9 cellular contexts compared by ENCODE assay signal in genomic region chr16:85104821-85105391, GRCh38. TPM values are rescaled to one million over a fixed set of nuclear protein-coding genes. Genes with fewer than 3 reads are reported as not detected.
DNase-seq lines count a peak whose midpoint lies in the region; ATAC-seq, FAIRE-seq and TF ChIP-seq lines count a peak whose summit lies in the region.
"Had no signal": no experiment of that assay in that cellular context is flagged by ENCODE, and none has a peak within 500 bp of the region (broad histone marks: within the 10 kb centered on the region; RNA-seq: fewer than 3 reads in every experiment).

No MANE protein-coding gene starts in this region.

- RAD21 ChIA-PET in GM12878 (lab: Charles Lee; ENCODE audit: unreplicated experiment), result interaction anchor here (1.2 kb wide), 1 partner anchor 10 kb away, joined by 6 read pairs; no protein-coding TSS in a partner anchor

- H2AFZ ChIP-seq in Loucy (ENCODE audit: low read length) (peak overlapping the region; percentile 97), GM12878 (ENCODE audit: control insufficient read depth, low read depth, low read length) (peak overlapping the region; percentile 65)

- in situ Hi-C loops in GM12878 (cut with MboI), result no loop called here
- in situ Hi-C loops in gastrocnemius medialis (cut with MboI; ENCODE audit: low sequenced_read_pairs in 4 of 4), result loop anchor here in 2 of 4 donors (25.0 kb wide), 1 partner anchor 132 kb away; no protein-coding TSS in a partner anchor

- BruUV-seq in GM12878 (replicated peaks; lab: Mats Ljungman, UMichigan), result no TSS peak

- TF ChIP-seq CTCF in Loucy (conservative IDR thresholded peaks at IDR 0.05; ENCODE audit: low read length) (no peak), GM12878 (IDR thresholded peaks at IDR 0.05 in 2 of 3, conservative IDR thresholded peaks at IDR 0.05 in 1 of 3; ENCODE audit: control insufficient read depth in 2 of 3, extremely low read depth in 1 of 3, insufficient read depth in 1 of 3, low read depth in 3 of 3, low read length in 3 of 3) (no peak), gastrocnemius medialis (IDR thresholded peaks at IDR 0.05 in 4 of 5, conservative IDR thresholded peaks at IDR 0.05 in 1 of 5) (no peak)

- FAIRE-seq in GM12878 (lab: Jason Lieb, UNC), result peak; percentile 73
- FAIRE-seq: A204.1 had no signal

- H3K79me2 ChIP-seq in Loucy (ENCODE audit: insufficient read depth, low read length), result no peaks in the 10 kb centered on the region
- H3K79me2 ChIP-seq in GM12878 (ENCODE audit: control insufficient read depth, insufficient read depth, low read length), result no peaks in the 10 kb centered on the region

- ATAC-seq in GM12878 (peak; percentile 79), gastrocnemius medialis (peak; percentile 65 to 91)

- H3K9ac ChIP-seq in Loucy (ENCODE audit: low read depth, low read length, poor library complexity, severe bottlenecking), result peak overlapping the region; percentile 42
- H3K9ac ChIP-seq in GM12878 (ENCODE audit: control insufficient read depth, insufficient read depth, low read length), result no peak overlapping the region

- WGBS in GM12878 (ENCODE audit: insufficient coverage, insufficient replicate concordance, low lambda C conversion rate, missing lambda C conversion rate), result 8% methylated on average over 11 of the region's 11 CpGs

- CTCF ChIA-PET in GM12878 (lab: Yijun Ruan, JAX), result interaction anchor here (1.0 to 3.1 kb wide), 4 partner anchors 8 to 20 kb away, joined by 3 to 17 read pairs (median 5); partner anchors contain the start of gene CIBAR2

- H3K9me3 ChIP-seq in Loucy (ENCODE audit: insufficient read depth, low read depth, low read length) (no peaks in the 10 kb centered on the region), GM12878 (replicated peaks; ENCODE audit: control insufficient read depth, insufficient read depth, low read length) (no peaks in the 10 kb centered on the region), gastrocnemius medialis (no peaks in the 10 kb centered on the region)

- no peaks in the 10 kb centered on the region for H4K20me1 ChIP-seq in Loucy (ENCODE audit: insufficient read depth, low read length, poor library complexity, severe bottlenecking)
- no peaks in the 10 kb centered on the region for H4K20me1 ChIP-seq in GM12878 (ENCODE audit: control insufficient read depth, insufficient read depth)

- H3K4me1 ChIP-seq in Loucy (ENCODE audit: insufficient read depth, low read length, poor library complexity, severe bottlenecking) (peaks cover 15% of the 10 kb centered on the region), GM12878 (ENCODE audit: control insufficient read depth, insufficient read depth, low read length) (peaks cover 34% of the 10 kb centered on the region), gastrocnemius medialis (peaks cover 3 to 5% of the 10 kb centered on the region in 2 donors)

- H3K27ac ChIP-seq in GM12878 (ENCODE audit: control insufficient read depth, insufficient read depth) (no peak overlapping the region), gastrocnemius medialis (peak overlapping the region in 3 of 4 donors; percentile 48 to 57 (median 54))

- DNase-seq in NCI-H748 (lab: John Stamatoyannopoulos, UW; ENCODE audit: unreplicated experiment) (peak; percentile 9), NCI-H748 treated with DMSO at 0.1 percent for 48 hours (lab: John Stamatoyannopoulos, UW) (no peak), GM12878 (ENCODE audit: low read depth, low spot score) (peak; percentile 21), gastrocnemius medialis (peak; percentile 52 to 67), DMS 273 (lab: John Stamatoyannopoulos, UW; ENCODE audit: unreplicated experiment) (no peak), NCI-H2196 (lab: John Stamatoyannopoulos, UW; ENCODE audit: unreplicated experiment) (no peak), EL (no peak)

- no peaks in the 10 kb centered on the region for H3K9me2 ChIP-seq in Loucy (replicated peaks; ENCODE audit: low read depth, low read length)

- SMC1A ChIA-PET in GM12878 (lab: Charles Lee; ENCODE audit: uncharacterized antibody, unreplicated experiment), result interaction anchor here (0.6 to 2.6 kb wide), 3 partner anchors 10 to 182 kb away, joined by 3 to 10 read pairs (median 3); no protein-coding TSS in a partner anchor

- TF ChIP-seq RAD21 in GM12878 (IDR thresholded peaks at IDR 0.05; ENCODE audit: insufficient read depth, low read depth, low read length), result no peak

- intact Hi-C loops in GM12878 (cut with micrococcal nuclease; ENCODE audit: unreplicated experiment) (no loop called here), gastrocnemius medialis (cut with DNase I; ENCODE audit: low total_unique reads) (no loop called here)

- no peak for TF ChIP-seq POLR2A in GM12878 (IDR thresholded peaks at IDR 0.05; ENCODE audit: low read depth, low read length)
- no peak for TF ChIP-seq POLR2A in gastrocnemius medialis (IDR thresholded peaks at IDR 0.05)

- H3K4me3 ChIP-seq in Loucy (ENCODE audit: low read length, poor library complexity, severe bottlenecking), result peak overlapping the region; percentile 13
- H3K4me3 ChIP-seq in GM12878, result no peak overlapping the region
- no peak overlapping the region for H3K4me3 ChIP-seq in gastrocnemius medialis

- TF ChIP-seq EP300 in GM12878 (IDR thresholded peaks at IDR 0.05; ENCODE audit: borderline replicate concordance in 1 of 2, control insufficient read depth in 1 of 2, low read depth in 2 of 2, low read length in 2 of 2), result no peak

- POLR2A ChIA-PET in GM12878 (lab: Charles Lee), result no interaction called here

- H3F3A ChIP-seq in Loucy (ENCODE audit: low read depth), result no peaks in the 10 kb centered on the region

- H3K4me2 ChIP-seq in Loucy (ENCODE audit: low read depth, low read length, poor library complexity, severe bottlenecking) (peak overlapping the region; percentile 44), GM12878 (ENCODE audit: control insufficient read depth, insufficient read depth) (no peak overlapping the region)

- H3K27me3 ChIP-seq in Loucy (ENCODE audit: insufficient read depth, low read length, poor library complexity, severe bottlenecking), result no peaks in the 10 kb centered on the region
- no peaks in the 10 kb centered on the region for H3K27me3 ChIP-seq in GM12878 (replicated peaks in 1 of 2; ENCODE audit: control insufficient read depth in 2 of 2, insufficient read depth in 2 of 2, low read length in 1 of 2)
- no peaks in the 10 kb centered on the region for H3K27me3 ChIP-seq in gastrocnemius medialis

- no peaks in the 10 kb centered on the region for H3K36me3 ChIP-seq in Loucy (ENCODE audit: insufficient read depth, low read length)
- no peaks in the 10 kb centered on the region for H3K36me3 ChIP-seq in GM12878 (ENCODE audit: control insufficient read depth in 2 of 2, insufficient read depth in 2 of 2, low read length in 1 of 2)
- H3K36me3 ChIP-seq in gastrocnemius medialis, result no peaks in the 10 kb centered on the region

TF ChIP-seq in GM12878, 131 proteins besides CTCF, POLR2A, EP300 and RAD21 (continues in another document):
- peak in 1 of 2 experiments; percentile 17; a peak in 1 of 4 replicates for TF ChIP-seq IKZF2 (IDR thresholded peaks at IDR 0.05)
- TF ChIP-seq CHD1 (IDR thresholded peaks at IDR 0.05; ENCODE audit: low read depth, low read length), result no peak
- TF ChIP-seq BHLHE40 (IDR thresholded peaks at IDR 0.05; ENCODE audit: borderline replicate concordance in 1 of 2, low read depth in 2 of 2, low read length in 1 of 2), result peak in 1 of 2 experiments; percentile 75; a peak in 2 of 4 replicates
- TF ChIP-seq, protein P1, sequence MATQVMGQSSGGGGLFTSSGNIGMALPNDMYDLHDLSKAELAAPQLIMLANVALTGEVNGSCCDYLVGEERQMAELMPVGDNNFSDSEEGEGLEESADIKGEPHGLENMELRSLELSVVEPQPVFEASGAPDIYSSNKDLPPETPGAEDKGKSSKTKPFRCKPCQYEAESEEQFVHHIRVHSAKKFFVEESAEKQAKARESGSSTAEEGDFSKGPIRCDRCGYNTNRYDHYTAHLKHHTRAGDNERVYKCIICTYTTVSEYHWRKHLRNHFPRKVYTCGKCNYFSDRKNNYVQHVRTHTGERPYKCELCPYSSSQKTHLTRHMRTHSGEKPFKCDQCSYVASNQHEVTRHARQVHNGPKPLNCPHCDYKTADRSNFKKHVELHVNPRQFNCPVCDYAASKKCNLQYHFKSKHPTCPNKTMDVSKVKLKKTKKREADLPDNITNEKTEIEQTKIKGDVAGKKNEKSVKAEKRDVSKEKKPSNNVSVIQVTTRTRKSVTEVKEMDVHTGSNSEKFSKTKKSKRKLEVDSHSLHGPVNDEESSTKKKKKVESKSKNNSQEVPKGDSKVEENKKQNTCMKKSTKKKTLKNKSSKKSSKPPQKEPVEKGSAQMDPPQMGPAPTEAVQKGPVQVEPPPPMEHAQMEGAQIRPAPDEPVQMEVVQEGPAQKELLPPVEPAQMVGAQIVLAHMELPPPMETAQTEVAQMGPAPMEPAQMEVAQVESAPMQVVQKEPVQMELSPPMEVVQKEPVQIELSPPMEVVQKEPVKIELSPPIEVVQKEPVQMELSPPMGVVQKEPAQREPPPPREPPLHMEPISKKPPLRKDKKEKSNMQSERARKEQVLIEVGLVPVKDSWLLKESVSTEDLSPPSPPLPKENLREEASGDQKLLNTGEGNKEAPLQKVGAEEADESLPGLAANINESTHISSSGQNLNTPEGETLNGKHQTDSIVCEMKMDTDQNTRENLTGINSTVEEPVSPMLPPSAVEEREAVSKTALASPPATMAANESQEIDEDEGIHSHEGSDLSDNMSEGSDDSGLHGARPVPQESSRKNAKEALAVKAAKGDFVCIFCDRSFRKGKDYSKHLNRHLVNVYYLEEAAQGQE (IDR thresholded peaks at IDR 0.05; ENCODE audit: low read depth, low read length), result no peak
- TF ChIP-seq IKZF1 (conservative IDR thresholded peaks at IDR 0.05), result peak; percentile 54
- no peak for TF ChIP-seq NR2F1 (conservative IDR thresholded peaks at IDR 0.05)
- TF ChIP-seq SUPT20H (IDR thresholded peaks at IDR 0.05; ENCODE audit: borderline replicate concordance, control insufficient read depth, low read depth, low read length), result no peak

RNA-seq across cellular contexts. Expression of gene CIBAR2, which starts 7.4 kb away (rescaled TPM):
- not detected in 2 replicates for total RNA-seq in GM12878 (2013; cell fraction: nucleolus; rRNA removed)
- total RNA-seq in GM12878 (2014; rRNA removed) (0.27 TPM in 1 of 2 replicates, not detected in the other), GM12878 (2014; rRNA removed; fragmentation: Illumina TruSeq; extraction: Trizol) (not detected in 2 replicates), GM12878 (2021) (not detected in 2 replicates), gastrocnemius medialis (not detected)
- polyA plus RNA-seq in GM12878 (2011; ENCODE audit: low read depth), result not detected
- polyA plus RNA-seq in GM12878 (2011; rRNA removed) (not detected in 2 replicates), GM12878 (2014; fragmentation: Illumina TruSeq; extraction: Trizol) (0.16 TPM in 1 of 2 replicates, not detected in the other), GM12878 (2014; fragmentation: Nextera tagmentation; extraction: Ambion mirVana) (under 1 TPM; 0.05 to 0.07 TPM), GM12878 (2014; rRNA removed) (0.19 TPM in 1 of 2 replicates, not detected in the other), GM12878 (2016; fragmentation: Nextera tagmentation; extraction: Ambion mirVana) (not detected)
- polyA plus RNA-seq in GM12878 (2011; cell fraction: cytosol; rRNA removed), result not detected in 2 replicates
- polyA plus RNA-seq in GM12878 (2011; cell fraction: nucleus; rRNA removed), result 0.07 TPM in 1 of 2 replicates, not detected in the other
- polyA plus RNA-seq in GM12878 (2012), result 0.44 and 0.88 TPM in 2 replicates
- polyA minus RNA-seq in GM12878 (2011; rRNA and poly(A)+ RNA removed), result not detected in 2 replicates
- not detected in 2 replicates for polyA minus RNA-seq in GM12878 (2011; cell fraction: cytosol; rRNA and poly(A)+ RNA removed)
- polyA minus RNA-seq in GM12878 (2011; cell fraction: nucleus; rRNA and poly(A)+ RNA removed), result not detected in 2 replicates

Comparison
In these comparisons a context has a peak if more than half of its experiments do, and no peak if none do; other contexts are left out.
1. DNase-seq: peak in NCI-H748 (single experiment), GM12878 (single experiment) and gastrocnemius medialis (2 of 2); none in NCI-H748 treated with DMSO at 0.1 percent for 48 hours (single experiment), DMS 273 (single experiment), NCI-H2196 (single experiment) and EL (single experiment).